13 cellular contexts compared by ENCODE assay signal in genomic region chr19:6018786-6019185, GRCh38. TPM values are rescaled to one million over a fixed set of nuclear protein-coding genes. Genes with fewer than 3 reads are reported as not detected.
A peak's percentile ranks its signal among the peaks of the same experiment; 100 is the strongest.
DNase-seq lines count a peak whose midpoint lies in the region; ATAC-seq and TF ChIP-seq lines count a peak whose summit lies in the region.
"Had no signal": no experiment of that assay in that cellular context is flagged by ENCODE, and none has a peak within 500 bp of the region (broad histone marks: within the 10 kb centered on the region; RNA-seq: fewer than 3 reads in every experiment).

No MANE protein-coding gene starts in this region.

- TF ChIP-seq CTCF in MM.1S (IDR thresholded peaks at IDR 0.05; ENCODE audit: low read length), result peak; percentile 37
- TF ChIP-seq CTCF in osteocyte (IDR thresholded peaks at IDR 0.05), result peak; percentile 15

- no peaks in the 10 kb centered on the region for H3K9me2 ChIP-seq in MM.1S (replicated peaks; ENCODE audit: insufficient read depth, low read length)

- no peak overlapping the region for H3K4me3 Mint-ChIP-seq in activated CD4-positive, alpha-beta T cell treated with anti-CD3 and anti-CD28 coated beads for 36 hours
- H3K4me3 Mint-ChIP-seq in activated CD4-positive, alpha-beta T cell treated with anti-CD3 and anti-CD28 coated beads, Interleukin-2, amount 10 ng/mL, durations not matched to agents 24 days and 14 days, result no peak overlapping the region
- no peak overlapping the region for H3K4me3 Mint-ChIP-seq in osteocyte (ENCODE audit: unreplicated experiment)
- no peak overlapping the region for H3K4me3 Mint-ChIP-seq in stimulated activated effector memory CD8-positive, alpha-beta T cell treated with anti-CD3 and anti-CD28 coated beads, Interleukin-12 subunit alpha, Interleukin-12 subunit beta, amount 100 ng/mL, for 72 hours

- peaks cover 2% of the 10 kb centered on the region for H3K27me3 Mint-ChIP-seq in activated CD4-positive, alpha-beta T cell treated with anti-CD3 and anti-CD28 coated beads for 36 hours
- no peaks in the 10 kb centered on the region for H3K27me3 Mint-ChIP-seq in activated CD4-positive, alpha-beta T cell treated with anti-CD3 and anti-CD28 coated beads, Interleukin-2, amount 10 ng/mL, durations not matched to agents 24 days and 14 days
- no peaks in the 10 kb centered on the region for H3K27me3 Mint-ChIP-seq in osteocyte (ENCODE audit: unreplicated experiment)

- H3K27ac ChIP-seq in MM.1S (ENCODE audit: low read length), result no peak overlapping the region
- H3K27ac ChIP-seq: SK-N-MC, thoracic aorta had no signal

- H3F3A ChIP-seq in MM.1S (ENCODE audit: insufficient read depth, low read length), result no peaks in the 10 kb centered on the region

- H3K27me3 ChIP-seq in MM.1S (replicated peaks; ENCODE audit: insufficient read depth, low read length), result peaks cover 96% of the 10 kb centered on the region

- H3K4me1 Mint-ChIP-seq in activated CD4-positive, alpha-beta T cell treated with anti-CD3 and anti-CD28 coated beads for 36 hours, result no peaks in the 10 kb centered on the region
- H3K4me1 Mint-ChIP-seq in activated CD4-positive, alpha-beta T cell treated with anti-CD3 and anti-CD28 coated beads, Interleukin-2, amount 10 ng/mL, durations not matched to agents 24 days and 14 days, result no peaks in the 10 kb centered on the region
- H3K4me1 Mint-ChIP-seq in osteocyte (ENCODE audit: unreplicated experiment), result peaks cover 24% of the 10 kb centered on the region
- H3K4me1 Mint-ChIP-seq in stimulated activated effector memory CD8-positive, alpha-beta T cell treated with anti-CD3 and anti-CD28 coated beads, Interleukin-12 subunit alpha, Interleukin-12 subunit beta, amount 100 ng/mL, for 72 hours, result peaks cover 9% of the 10 kb centered on the region

- intact Hi-C loops in activated CD4-positive, alpha-beta T cell treated with anti-CD3 and anti-CD28 coated beads for 36 hours (cut with DNase I, micrococcal nuclease), result loop anchor here in 1 of 2 experiments (2.0 kb wide), 1 partner anchor 32 kb away; no protein-coding TSS in a partner anchor
- intact Hi-C loops in activated CD4-positive, alpha-beta T cell treated with anti-CD3 and anti-CD28 coated beads, Interleukin-2, amount 10 ng/mL, durations not matched to agents 24 days and 14 days (cut with micrococcal nuclease), result no loop called here

- H3K4me2 ChIP-seq in MM.1S (ENCODE audit: low read depth, low read length), result no peak overlapping the region

- H3K4me3 ChIP-seq in MM.1S (ENCODE audit: low read length), result no peak overlapping the region
- H3K4me3 ChIP-seq: SK-N-MC, thoracic aorta had no signal

- no peaks in the 10 kb centered on the region for H3K36me3 ChIP-seq in MM.1S (replicated peaks; ENCODE audit: insufficient read depth, low read length)

- no peak overlapping the region for H3K9ac ChIP-seq in MM.1S (ENCODE audit: low read length)

- ATAC-seq in activated CD4-positive, alpha-beta T cell treated with anti-CD3 and anti-CD28 coated beads for 36 hours, result no peak
- no peak for ATAC-seq in stimulated activated effector memory CD8-positive, alpha-beta T cell treated with anti-CD3 and anti-CD28 coated beads, Interleukin-12 subunit alpha, Interleukin-12 subunit beta, amount 100 ng/mL, for 72 hours

- no peaks in the 10 kb centered on the region for H3K4me1 ChIP-seq in MM.1S (ENCODE audit: low read length)

- no peak overlapping the region for H3K27ac Mint-ChIP-seq in activated CD4-positive, alpha-beta T cell treated with anti-CD3 and anti-CD28 coated beads for 36 hours
- H3K27ac Mint-ChIP-seq in activated CD4-positive, alpha-beta T cell treated with anti-CD3 and anti-CD28 coated beads, Interleukin-2, amount 10 ng/mL, durations not matched to agents 24 days and 14 days, result no peak overlapping the region
- H3K27ac Mint-ChIP-seq in osteocyte (ENCODE audit: unreplicated experiment), result no peak overlapping the region
- H3K27ac Mint-ChIP-seq in stimulated activated effector memory CD8-positive, alpha-beta T cell treated with anti-CD3 and anti-CD28 coated beads, Interleukin-12 subunit alpha, Interleukin-12 subunit beta, amount 100 ng/mL, for 72 hours, result no peak overlapping the region

- no peak overlapping the region for H2AFZ ChIP-seq in MM.1S (ENCODE audit: low read length)

- CTCF ChIA-PET in activated CD4-positive, alpha-beta T cell treated with anti-CD3 and anti-CD28 coated beads for 36 hours (lab: Charles Lee), result interaction anchor here (0.5 to 1.1 kb wide), 4 partner anchors 10 to 215 kb away, joined by 3 to 6 read pairs (median 3); no protein-coding TSS in a partner anchor

- H3K9me3 ChIP-seq in MM.1S (replicated peaks; ENCODE audit: insufficient read depth, low read length), result no peaks in the 10 kb centered on the region
- H3K9me3 ChIP-seq: thoracic aorta had no signal

- no peaks in the 10 kb centered on the region for H3K36me3 Mint-ChIP-seq in activated CD4-positive, alpha-beta T cell treated with anti-CD3 and anti-CD28 coated beads for 36 hours (ENCODE audit: low read depth)
- no peaks in the 10 kb centered on the region for H3K36me3 Mint-ChIP-seq in activated CD4-positive, alpha-beta T cell treated with anti-CD3 and anti-CD28 coated beads, Interleukin-2, amount 10 ng/mL, durations not matched to agents 24 days and 14 days (ENCODE audit: low read depth)
- H3K36me3 Mint-ChIP-seq in osteocyte (ENCODE audit: unreplicated experiment), result no peaks in the 10 kb centered on the region
- no peaks in the 10 kb centered on the region for H3K36me3 Mint-ChIP-seq in stimulated activated effector memory CD8-positive, alpha-beta T cell treated with anti-CD3 and anti-CD28 coated beads, Interleukin-12 subunit alpha, Interleukin-12 subunit beta, amount 100 ng/mL, for 72 hours

- H3K79me2 ChIP-seq in MM.1S (ENCODE audit: low read length), result no peaks in the 10 kb centered on the region

- no peaks in the 10 kb centered on the region for H4K20me1 ChIP-seq in MM.1S (ENCODE audit: insufficient read depth, low read length)

- H3K9me3 Mint-ChIP-seq in activated CD4-positive, alpha-beta T cell treated with anti-CD3 and anti-CD28 coated beads for 36 hours (ENCODE audit: low read depth), result no peaks in the 10 kb centered on the region
- no peaks in the 10 kb centered on the region for H3K9me3 Mint-ChIP-seq in activated CD4-positive, alpha-beta T cell treated with anti-CD3 and anti-CD28 coated beads, Interleukin-2, amount 10 ng/mL, durations not matched to agents 24 days and 14 days
- H3K9me3 Mint-ChIP-seq in osteocyte (ENCODE audit: unreplicated experiment), result no peaks in the 10 kb centered on the region
- H3K9me3 Mint-ChIP-seq in stimulated activated effector memory CD8-positive, alpha-beta T cell treated with anti-CD3 and anti-CD28 coated beads, Interleukin-12 subunit alpha, Interleukin-12 subunit beta, amount 100 ng/mL, for 72 hours, result no peaks in the 10 kb centered on the region

- DNase-seq in activated CD4-positive, alpha-beta T cell treated with anti-CD3 and anti-CD28 coated beads for 36 hours, result peak; percentile 49
- DNase-seq in activated CD4-positive, alpha-beta T cell treated with anti-CD3 and anti-CD28 coated beads, Interleukin-2, amount 10 ng/mL, durations not matched to agents 24 days and 14 days, result no peak
- DNase-seq in MM.1S (no peak), dermis blood vessel endothelial cell (peak; percentile 20), osteocyte (ENCODE audit: extremely low spot score, unreplicated experiment) (no peak), SW480 (ENCODE audit: low spot score) (no peak)
- no peak for DNase-seq in activated CD8-positive, alpha-beta memory T cell treated with anti-CD3 and anti-CD28 coated beads, Interleukin-2, amount 50 U/mL, for 4 hours
- DNase-seq in stimulated activated effector memory CD8-positive, alpha-beta T cell treated with anti-CD3 and anti-CD28 coated beads, Interleukin-12 subunit alpha, Interleukin-12 subunit beta, amount 100 ng/mL, for 72 hours (ENCODE audit: low spot score in 2 of 2), result no peak
- DNase-seq: effector memory CD4-positive, alpha-beta T cell; EL; NCI-H524 treated with DMSO at 0.1 percent for 48 hours had no signal

- POLR2A ChIA-PET in activated CD4-positive, alpha-beta T cell treated with anti-CD3 and anti-CD28 coated beads for 36 hours (lab: Charles Lee), result no interaction called here

RNA-seq across cellular contexts. Expression of gene RANBP3, which starts 40.8 kb away (rescaled TPM):
- 100 to 1,000 TPM in 1 of 2 experiments, 10 to 100 TPM in 1; 85.5 to 103 TPM for total RNA-seq in activated CD4-positive, alpha-beta T cell treated with anti-CD3 and anti-CD28 coated beads for 36 hours
- total RNA-seq in activated CD4-positive, alpha-beta T cell treated with anti-CD3 and anti-CD28 coated beads, Interleukin-2, amount 10 ng/mL, durations not matched to agents 24 days and 14 days, result 105 and 114 TPM in 2 replicates
- 39.0 and 51.2 TPM in 2 replicates for total RNA-seq in dermis blood vessel endothelial cell
- total RNA-seq in osteocyte, result 74.9 and 81.9 TPM in 2 replicates

Comparison
In these comparisons a context has a peak if more than half of its experiments do, and no peak if none do; other contexts are left out.
1. DNase-seq: peak in activated CD4-positive, alpha-beta T cell treated with anti-CD3 and anti-CD28 coated beads for 36 hours (single experiment) and dermis blood vessel endothelial cell (single experiment); none in activated CD4-positive, alpha-beta T cell treated with anti-CD3 and anti-CD28 coated beads, Interleukin-2, amount 10 ng/mL, durations not matched to agents 24 days and 14 days (single experiment), MM.1S (single experiment), osteocyte (single experiment), activated CD8-positive, alpha-beta memory T cell treated with anti-CD3 and anti-CD28 coated beads, Interleukin-2, amount 50 U/mL, for 4 hours (single experiment), stimulated activated effector memory CD8-positive, alpha-beta T cell treated with anti-CD3 and anti-CD28 coated beads, Interleukin-12 subunit alpha, Interleukin-12 subunit beta, amount 100 ng/mL, for 72 hours (0 of 2) and SW480 (single experiment).